In the genomic region with DNA sequence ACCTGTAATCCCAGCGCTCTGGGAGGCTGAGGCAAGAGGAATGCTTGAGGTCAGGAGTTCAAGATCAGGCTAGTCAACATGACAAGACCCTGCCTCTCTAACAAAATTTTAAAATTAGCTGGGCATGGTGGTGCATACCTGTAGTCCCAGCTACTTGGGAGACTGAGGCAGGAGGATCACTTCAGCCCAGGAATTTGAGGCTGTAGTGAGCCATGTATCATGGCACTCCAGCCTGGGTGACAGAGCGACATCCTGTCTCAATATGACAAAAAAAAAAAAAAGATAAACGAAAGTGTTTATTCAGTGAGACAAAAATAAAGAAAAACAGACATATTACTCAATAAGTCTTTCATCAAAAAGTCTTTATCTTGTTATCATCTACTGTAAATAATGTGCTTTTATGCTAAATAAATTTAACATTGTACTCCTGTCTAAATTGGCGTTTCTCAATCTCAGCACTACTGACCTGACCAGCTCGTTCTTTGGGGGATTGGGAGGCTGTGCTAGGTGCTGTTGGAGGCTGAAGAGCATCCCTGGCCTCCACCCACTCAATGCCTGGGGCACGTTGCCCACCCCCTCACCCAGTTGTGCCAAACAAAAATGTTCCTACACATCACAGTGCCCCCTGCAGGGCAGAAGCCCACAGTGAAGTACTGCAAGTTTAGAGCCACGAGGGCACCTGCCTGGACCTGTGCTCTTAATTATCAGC, we compare ENCODE assay signal across 7 cellular contexts. TPM values are rescaled to one million over a fixed set of nuclear protein-coding genes. Genes with fewer than 3 reads are reported as not detected.
A peak's percentile ranks its signal among the peaks of the same experiment; 100 is the strongest.
DNase-seq lines count a peak whose midpoint lies in the region; ATAC-seq, FAIRE-seq and TF ChIP-seq lines count a peak whose summit lies in the region.

No MANE protein-coding gene starts in this region.

- intact Hi-C loops in activated T-helper 2 cell treated with anti-CD3 and anti-CD28 coated beads, Interferon-gamma antibody, Interleukin-2, Interleukin-4, amounts not matched to agents 10 μg/mL and 5 μg/mL and 100 μg/mL, durations not matched to agents 14 hours and 24 hours and 36 hours (cut with micrococcal nuclease): no loop called here

- no peak overlapping the region for H3K4me3 Mint-ChIP-seq in H9
- no peak overlapping the region for H3K4me3 Mint-ChIP-seq in activated T-helper 2 cell treated with anti-CD3 and anti-CD28 coated beads, Interferon-gamma antibody, Interleukin-2, Interleukin-4, amounts not matched to agents 10 μg/mL and 5 μg/mL and 100 μg/mL, durations not matched to agents 14 hours and 24 hours and 36 hours (ENCODE audit: low read depth)

- no peak overlapping the region for H4K8ac ChIP-seq in H9 (replicated peaks; ENCODE audit: insufficient read length, low read depth, low read length)

- no peak overlapping the region for H3T11ph ChIP-seq in H9 (ENCODE audit: low read length)

- no peak overlapping the region for H3K4ac ChIP-seq in H9 (ENCODE audit: low read depth, low read length)

- ATAC-seq in HG02884 (IDR thresholded peaks at IDR 0.05; ENCODE audit: unreplicated experiment): no peak

- H2BK15ac ChIP-seq in H9 (ENCODE audit: low read depth, low read length): no peak overlapping the region

- no peaks in the 10 kb centered on the region for H3K27me3 ChIP-seq in H9 (ENCODE audit: insufficient read depth, low read length)
- H3K27me3 ChIP-seq in WERI-Rb-1 (ENCODE audit: insufficient read depth, low read depth, severe bottlenecking): no peaks in the 10 kb centered on the region

- FAIRE-seq in D721Med (lab: Jason Lieb, UNC): no peak

- no peak overlapping the region for H2BK120ac ChIP-seq in H9 (ENCODE audit: low read depth, low read length, poor library complexity, severe bottlenecking)

- no peak overlapping the region for H3K27ac Mint-ChIP-seq in H9
- no peak overlapping the region for H3K27ac Mint-ChIP-seq in activated T-helper 2 cell treated with anti-CD3 and anti-CD28 coated beads, Interferon-gamma antibody, Interleukin-2, Interleukin-4, amounts not matched to agents 10 μg/mL and 5 μg/mL and 100 μg/mL, durations not matched to agents 14 hours and 24 hours and 36 hours

- H3K79me2 ChIP-seq in H9 (ENCODE audit: insufficient read depth, low read length): no peaks in the 10 kb centered on the region

- H2BK5ac ChIP-seq in H9 (ENCODE audit: insufficient read length, low read length): no peak overlapping the region

- no peak overlapping the region for H3K4me3 ChIP-seq in WERI-Rb-1 (ENCODE audit: low read depth, low read length)

- H4K5ac ChIP-seq in H9 (ENCODE audit: insufficient read length, low read depth, low read length): no peak overlapping the region

- peaks cover 84% of the 10 kb centered on the region for H3K36me3 ChIP-seq in WERI-Rb-1

- TF ChIP-seq CTCF in D721Med (IDR thresholded peaks at IDR 0.05; ENCODE audit: insufficient read depth, missing control alignments): peak; percentile 32
- peak; percentile 73 for TF ChIP-seq CTCF in H9 (conservative IDR thresholded peaks at IDR 0.05)
- peak; percentile 75 for TF ChIP-seq CTCF in WERI-Rb-1 (IDR thresholded peaks at IDR 0.05; ENCODE audit: low read depth, low read length)

- no CpG with 5 or more reads among the region's 7 CpGs for WGBS in H9 (ENCODE audit: extremely low coverage, insufficient read length, low lambda C conversion rate)

- no peak overlapping the region for H3K27ac ChIP-seq in H9 (ENCODE audit: insufficient read length, low read depth, low read length)
- H3K27ac ChIP-seq in WERI-Rb-1: no peak overlapping the region

- H3K23ac ChIP-seq in H9 (ENCODE audit: insufficient read length, low read depth, low read length): no peak overlapping the region

- H3K14ac ChIP-seq in H9 (ENCODE audit: insufficient read depth, low read length): no peak overlapping the region

- no peak overlapping the region for H3K9ac ChIP-seq in H9 (ENCODE audit: extremely low read depth, insufficient read length, low read length)

- H3K9me3 ChIP-seq in H9 (ENCODE audit: control insufficient read depth, low read depth, low read length) (no peaks in the 10 kb centered on the region), WERI-Rb-1 (ENCODE audit: severe bottlenecking) (no peaks in the 10 kb centered on the region)

- no peaks in the 10 kb centered on the region for H3K27me3 Mint-ChIP-seq in H9 (ENCODE audit: low read depth)
- no peaks in the 10 kb centered on the region for H3K27me3 Mint-ChIP-seq in activated T-helper 2 cell treated with anti-CD3 and anti-CD28 coated beads, Interferon-gamma antibody, Interleukin-2, Interleukin-4, amounts not matched to agents 10 μg/mL and 5 μg/mL and 100 μg/mL, durations not matched to agents 14 hours and 24 hours and 36 hours (ENCODE audit: low read depth)

- H2BK20ac ChIP-seq in H9 (ENCODE audit: low read depth, low read length, poor library complexity, severe bottlenecking): no peak overlapping the region

- peaks cover 55 to 88% (median 87%) of the 10 kb centered on the region in 3 experiments; a peak in 6 of 7 replicates for H3K36me3 Mint-ChIP-seq in H9 (ENCODE audit: insufficient read depth in 1 of 3, low read depth in 3 of 3)
- peaks cover 81% of the 10 kb centered on the region for H3K36me3 Mint-ChIP-seq in activated T-helper 2 cell treated with anti-CD3 and anti-CD28 coated beads, Interferon-gamma antibody, Interleukin-2, Interleukin-4, amounts not matched to agents 10 μg/mL and 5 μg/mL and 100 μg/mL, durations not matched to agents 14 hours and 24 hours and 36 hours (ENCODE audit: low read depth)

- H3K18ac ChIP-seq in H9 (ENCODE audit: insufficient read length, low read depth, low read length): no peak overlapping the region

- DNase-seq in D721Med (ENCODE audit: insufficient read length, low spot score) (no peak), H9 (peak; percentile 61), WERI-Rb-1 (peak; percentile 54), left kidney (ENCODE audit: low read depth, low spot score) (peak; percentile 16), DMS79 treated with DMSO at 0.1 percent for 48 hours (lab: John Stamatoyannopoulos, UW) (no peak)
- DNase-seq in activated T-helper 2 cell treated with anti-CD3 and anti-CD28 coated beads, Interferon-gamma antibody, Interleukin-2, Interleukin-4, amounts not matched to agents 10 μg/mL and 5 μg/mL and 100 μg/mL, durations not matched to agents 14 hours and 24 hours and 36 hours (ENCODE audit: low spot score): no peak

- no peaks in the 10 kb centered on the region for H3K79me1 ChIP-seq in H9 (ENCODE audit: insufficient read depth, low read depth, low read length, poor library complexity, severe bottlenecking)

- no peak overlapping the region for H4K91ac ChIP-seq in H9 (ENCODE audit: insufficient read length, low read depth, low read length)

- no peak overlapping the region for H2BK12ac ChIP-seq in H9 (ENCODE audit: insufficient read length, low read depth, low read length)

- no peaks in the 10 kb centered on the region for H3K9me3 Mint-ChIP-seq in H9
- H3K9me3 Mint-ChIP-seq in activated T-helper 2 cell treated with anti-CD3 and anti-CD28 coated beads, Interferon-gamma antibody, Interleukin-2, Interleukin-4, amounts not matched to agents 10 μg/mL and 5 μg/mL and 100 μg/mL, durations not matched to agents 14 hours and 24 hours and 36 hours: no peaks in the 10 kb centered on the region

- no peaks in the 10 kb centered on the region for H3K4me1 Mint-ChIP-seq in H9
- H3K4me1 Mint-ChIP-seq in activated T-helper 2 cell treated with anti-CD3 and anti-CD28 coated beads, Interferon-gamma antibody, Interleukin-2, Interleukin-4, amounts not matched to agents 10 μg/mL and 5 μg/mL and 100 μg/mL, durations not matched to agents 14 hours and 24 hours and 36 hours (ENCODE audit: low read depth): peaks cover 11% of the 10 kb centered on the region

- no peak overlapping the region for H3K56ac ChIP-seq in H9 (ENCODE audit: insufficient read length, low read depth, low read length)

- H3K4me1 ChIP-seq in H9 (ENCODE audit: insufficient read depth, low read length): no peaks in the 10 kb centered on the region; the same call in 1 of the 2 replicates

- H3K4me2 ChIP-seq in H9 (ENCODE audit: insufficient read depth, insufficient read length, low read length): no peak overlapping the region

- no peaks in the 10 kb centered on the region for H3K23me2 ChIP-seq in H9 (ENCODE audit: insufficient read length, low read depth, low read length, poor library complexity, severe bottlenecking)

- no peak overlapping the region for H2AK5ac ChIP-seq in H9 (ENCODE audit: insufficient read length, low read length)

- no peaks in the 10 kb centered on the region for H4K20me1 ChIP-seq in H9 (ENCODE audit: control insufficient read depth, insufficient read depth, insufficient read length)

- H2AFZ ChIP-seq in H9 (ENCODE audit: low read length): no peak overlapping the region

RNA-seq across cellular contexts. Expression of a gene that starts 57.7 kb away (rescaled TPM):
- total RNA-seq in H9 (2021): 98.6 and 99.4 TPM in 2 replicates
- 94.7 and 101 TPM in 2 replicates for total RNA-seq in activated T-helper 2 cell treated with anti-CD3 and anti-CD28 coated beads, Interferon-gamma antibody, Interleukin-2, Interleukin-4, amounts not matched to agents 10 μg/mL and 5 μg/mL and 100 μg/mL, durations not matched to agents 14 hours and 24 hours and 36 hours

RNA-seq across cellular contexts. Expression of a gene that starts 59.3 kb away (rescaled TPM):
- total RNA-seq in H9 (2021): 5.2 and 5.7 TPM in 2 replicates
- 1.1 and 1.3 TPM in 2 replicates for total RNA-seq in activated T-helper 2 cell treated with anti-CD3 and anti-CD28 coated beads, Interferon-gamma antibody, Interleukin-2, Interleukin-4, amounts not matched to agents 10 μg/mL and 5 μg/mL and 100 μg/mL, durations not matched to agents 14 hours and 24 hours and 36 hours

Comparison
In these comparisons a context has a peak if more than half of its experiments do, and no peak if none do; other contexts are left out.
1. DNase-seq: peak in H9 (single experiment), WERI-Rb-1 (single experiment) and left kidney (single experiment); none in D721Med (single experiment), activated T-helper 2 cell treated with anti-CD3 and anti-CD28 coated beads, Interferon-gamma antibody, Interleukin-2, Interleukin-4, amounts not matched to agents 10 μg/mL and 5 μg/mL and 100 μg/mL, durations not matched to agents 14 hours and 24 hours and 36 hours (single experiment) and DMS79 treated with DMSO at 0.1 percent for 48 hours (single experiment).
2. Peak in every context shown above with its lines, with median percentiles within 50 percentile points of each other: CTCF ChIP-seq.